Comparison of ENCODE assay signal across 8 cellular contexts in the genomic region with DNA sequence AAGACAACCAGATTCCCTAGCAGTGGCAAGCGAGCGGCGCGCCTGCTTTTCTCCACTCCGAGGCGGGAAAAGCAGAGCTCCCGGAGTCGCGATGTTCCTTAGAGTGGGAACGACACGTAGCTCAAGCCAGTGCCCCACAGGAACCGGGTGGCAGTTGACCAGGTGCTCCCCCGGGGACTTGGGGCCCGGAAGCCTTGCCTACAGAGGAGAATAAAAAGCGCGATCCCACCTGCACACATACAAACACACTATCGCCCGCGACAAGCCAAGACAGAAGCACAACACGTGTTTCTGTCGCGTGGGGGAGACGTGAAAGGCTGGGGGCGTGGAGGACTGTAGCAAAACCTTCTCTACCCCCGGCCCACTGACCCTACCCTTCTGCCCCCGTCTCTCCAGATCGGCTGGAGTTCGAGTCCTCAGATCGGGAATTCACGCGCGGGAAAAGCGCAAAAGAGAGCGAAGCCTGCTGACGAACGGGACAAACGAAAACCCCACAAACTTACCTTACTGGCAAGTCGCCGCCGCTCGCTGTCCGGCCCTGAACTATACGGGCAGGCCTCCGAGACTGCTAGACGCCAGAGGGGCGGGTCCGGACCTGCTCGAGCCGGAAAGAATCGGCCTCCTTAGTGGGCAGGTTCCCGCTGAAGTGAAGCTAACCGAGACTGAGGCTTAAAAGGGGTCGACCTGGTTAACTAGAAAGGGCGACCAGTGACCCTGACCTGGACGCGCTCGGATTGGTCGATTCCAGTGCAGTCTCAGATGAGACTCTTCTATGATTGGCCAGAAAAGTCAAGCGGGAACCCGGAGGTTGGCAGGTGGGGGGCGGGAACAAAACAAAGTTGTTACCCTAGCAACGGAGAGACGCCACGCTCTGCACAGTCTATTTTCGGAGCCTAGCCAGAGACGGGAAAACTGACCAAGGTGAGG. TPM values are rescaled to one million over a fixed set of nuclear protein-coding genes. Genes with fewer than 3 reads are reported as not detected.
DNase-seq lines count a peak whose midpoint lies in the region; ATAC-seq and TF ChIP-seq lines count a peak whose summit lies in the region.

TSS of gene DNAAF6 (plus strand) at position 842 of the 927 bp plus-strand sequence. CDS start 6,265 bp downstream, outside the sequence.
A gene with protein sequence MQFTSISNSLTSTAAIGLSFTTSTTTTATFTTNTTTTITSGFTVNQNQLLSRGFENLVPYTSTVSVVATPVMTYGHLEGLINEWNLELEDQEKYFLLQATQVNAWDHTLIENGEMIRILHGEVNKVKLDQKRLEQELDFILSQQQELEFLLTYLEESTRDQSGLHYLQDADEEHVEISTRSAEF (minus strand): TSS at position 664 of the 927 bp plus-strand sequence. CDS start 31,287 bp downstream, outside the sequence.

- no peaks in the 10 kb centered on the region for H3K9me3 ChIP-seq in neural progenitor cell (ENCODE audit: low read depth)

- H3K9me3 Mint-ChIP-seq in activated T-helper 1 cell treated with anti-CD3 and anti-CD28 coated beads, Interleukin-12 subunit alpha, Interleukin-12 subunit beta, Interleukin-2, Interleukin-4 antibody, amounts not matched to agents 30 ng/mL and 10 ng/mL and 1 ng/mL, durations not matched to agents 14 hours and 24 hours and 36 hours: no peaks in the 10 kb centered on the region
- H3K9me3 Mint-ChIP-seq in neural progenitor cell: no peaks in the 10 kb centered on the region

- no peaks in the 10 kb centered on the region for H3K36me3 ChIP-seq in BJ (ENCODE audit: control insufficient read depth, insufficient read depth, low read length)
- no peaks in the 10 kb centered on the region for H3K36me3 ChIP-seq in neural progenitor cell

- intact Hi-C loops in activated T-helper 1 cell treated with anti-CD3 and anti-CD28 coated beads, Interleukin-12 subunit alpha, Interleukin-12 subunit beta, Interleukin-2, Interleukin-4 antibody, amounts not matched to agents 30 ng/mL and 10 ng/mL and 1 ng/mL, durations not matched to agents 14 hours and 24 hours and 36 hours (cut with micrococcal nuclease): loop anchor here (1.0 kb wide), 1 partner anchor 88 kb away; the partner anchor contains the start of gene RBM41

- no peaks in the 10 kb centered on the region for H3K27me3 ChIP-seq in BJ (ENCODE audit: control insufficient read depth, insufficient read depth, low read length)
- H3K27me3 ChIP-seq in neural progenitor cell: peaks cover 7% of the 10 kb centered on the region

- POLR2A ChIA-PET in BJ (lab: Charles Lee): no interaction called here

- CTCF ChIA-PET in BJ (lab: Yijun Ruan, JAX): no interaction called here

- H2AFZ ChIP-seq in neural progenitor cell (replicated peaks): peak within 1 kb of the TSS; percentile 92

- ATAC-seq in GM19455 (IDR thresholded peaks at IDR 0.05; ENCODE audit: unreplicated experiment) (peak; percentile 94), HG03571 (IDR thresholded peaks at IDR 0.05; ENCODE audit: unreplicated experiment) (peak; percentile 94)

- H3K27me3 Mint-ChIP-seq in activated T-helper 1 cell treated with anti-CD3 and anti-CD28 coated beads, Interleukin-12 subunit alpha, Interleukin-12 subunit beta, Interleukin-2, Interleukin-4 antibody, amounts not matched to agents 30 ng/mL and 10 ng/mL and 1 ng/mL, durations not matched to agents 14 hours and 24 hours and 36 hours (ENCODE audit: insufficient read depth): peaks cover 2% of the 10 kb centered on the region
- peaks cover 3% of the 10 kb centered on the region for H3K27me3 Mint-ChIP-seq in neural progenitor cell (ENCODE audit: insufficient read depth, low read depth)

- H4K20me1 ChIP-seq in neural progenitor cell (ENCODE audit: low read depth): no peaks in the 10 kb centered on the region

- DNase-seq in BJ (ENCODE audit: low read depth): no peak
- peak; percentile 74 for DNase-seq in NOMO-1 treated with DMSO at 0.1 percent for 48 hours (lab: John Stamatoyannopoulos, UW; ENCODE audit: unreplicated experiment)
- DNase-seq in activated T-helper 1 cell treated with anti-CD3 and anti-CD28 coated beads, Interleukin-12 subunit alpha, Interleukin-12 subunit beta, Interleukin-2, Interleukin-4 antibody, amounts not matched to agents 30 ng/mL and 10 ng/mL and 1 ng/mL, durations not matched to agents 14 hours and 24 hours and 36 hours (ENCODE audit: low spot score): peak; percentile 49
- DNase-seq in fibroblast of the aortic adventitia (ENCODE audit: low read depth): peak; percentile 4
- peak; percentile 93 for DNase-seq in neural progenitor cell (ENCODE audit: low spot score)
- peak; percentile 7 for DNase-seq in superior temporal gyrus (ENCODE audit: extremely low spot score)

- peaks cover 7% of the 10 kb centered on the region for H3K4me1 Mint-ChIP-seq in activated T-helper 1 cell treated with anti-CD3 and anti-CD28 coated beads, Interleukin-12 subunit alpha, Interleukin-12 subunit beta, Interleukin-2, Interleukin-4 antibody, amounts not matched to agents 30 ng/mL and 10 ng/mL and 1 ng/mL, durations not matched to agents 14 hours and 24 hours and 36 hours (ENCODE audit: low read depth)
- H3K4me1 Mint-ChIP-seq in neural progenitor cell: peaks cover 6% of the 10 kb centered on the region

- H3F3A ChIP-seq in neural progenitor cell (ENCODE audit: low read depth): peaks cover 4% of the 10 kb centered on the region

- H3K79me2 ChIP-seq in neural progenitor cell (ENCODE audit: low read depth): no peaks in the 10 kb centered on the region

- peak within 1 kb of the TSS; percentile 82 for H3K27ac ChIP-seq in neural progenitor cell

- H3K9ac ChIP-seq in neural progenitor cell: peak within 1 kb of the TSS; percentile 62

- peak within 1 kb of the TSS; percentile 79 for H3K4me2 ChIP-seq in neural progenitor cell

- H3K27ac Mint-ChIP-seq in activated T-helper 1 cell treated with anti-CD3 and anti-CD28 coated beads, Interleukin-12 subunit alpha, Interleukin-12 subunit beta, Interleukin-2, Interleukin-4 antibody, amounts not matched to agents 30 ng/mL and 10 ng/mL and 1 ng/mL, durations not matched to agents 14 hours and 24 hours and 36 hours: peak within 1 kb of the TSS; percentile 56
- peak within 1 kb of the TSS; percentile 60 for H3K27ac Mint-ChIP-seq in neural progenitor cell

- no peaks in the 10 kb centered on the region for H3K4me1 ChIP-seq in neural progenitor cell

- no peak for TF ChIP-seq CTCF in BJ (IDR thresholded peaks at IDR 0.05; ENCODE audit: insufficient read depth, low read depth, low read length)
- TF ChIP-seq CTCF in fibroblast of the aortic adventitia (IDR thresholded peaks at IDR 0.05; ENCODE audit: insufficient read depth, low read length): no peak
- TF ChIP-seq CTCF in neural progenitor cell (IDR thresholded peaks at IDR 0.05): no peak

- H3K36me3 Mint-ChIP-seq in activated T-helper 1 cell treated with anti-CD3 and anti-CD28 coated beads, Interleukin-12 subunit alpha, Interleukin-12 subunit beta, Interleukin-2, Interleukin-4 antibody, amounts not matched to agents 30 ng/mL and 10 ng/mL and 1 ng/mL, durations not matched to agents 14 hours and 24 hours and 36 hours (ENCODE audit: low read depth): no peaks in the 10 kb centered on the region
- H3K36me3 Mint-ChIP-seq in neural progenitor cell: no peaks in the 10 kb centered on the region

- H3K4me3 Mint-ChIP-seq in activated T-helper 1 cell treated with anti-CD3 and anti-CD28 coated beads, Interleukin-12 subunit alpha, Interleukin-12 subunit beta, Interleukin-2, Interleukin-4 antibody, amounts not matched to agents 30 ng/mL and 10 ng/mL and 1 ng/mL, durations not matched to agents 14 hours and 24 hours and 36 hours: peak within 1 kb of the TSS; percentile 87
- H3K4me3 Mint-ChIP-seq in neural progenitor cell: peak within 1 kb of the TSS; percentile 93

- peak within 1 kb of the TSS; percentile 27 for H3K4me3 ChIP-seq in BJ (ENCODE audit: low read depth, low read length)
- H3K4me3 ChIP-seq in fibroblast of the aortic adventitia (ENCODE audit: low read depth, low read length): peak within 1 kb of the TSS; percentile 53
- H3K4me3 ChIP-seq in neural progenitor cell: peak within 1 kb of the TSS; percentile 55

RNA-seq across cellular contexts. Expression of gene DNAAF6, which starts in this region (rescaled TPM):
- not detected in 2 replicates for polyA plus RNA-seq in BJ (2011; rRNA removed)
- not detected in 2 replicates for polyA minus RNA-seq in BJ (2011; rRNA and poly(A)+ RNA removed)
- not detected in 2 replicates for total RNA-seq in activated T-helper 1 cell treated with anti-CD3 and anti-CD28 coated beads, Interleukin-12 subunit alpha, Interleukin-12 subunit beta, Interleukin-2, Interleukin-4 antibody, amounts not matched to agents 30 ng/mL and 10 ng/mL and 1 ng/mL, durations not matched to agents 14 hours and 24 hours and 36 hours
- total RNA-seq in fibroblast of the aortic adventitia (ENCODE audit: low replicate concordance): not detected in 2 replicates
- 0.07 TPM in 1 of 2 replicates, not detected in the other for total RNA-seq in neural progenitor cell (ENCODE audit: low replicate concordance)

RNA-seq across cellular contexts. Expression of the second gene that starts in this region (rescaled TPM):
- not detected in 2 replicates for polyA plus RNA-seq in BJ (2011; rRNA removed)
- polyA minus RNA-seq in BJ (2011; rRNA and poly(A)+ RNA removed): not detected in 2 replicates
- total RNA-seq in activated T-helper 1 cell treated with anti-CD3 and anti-CD28 coated beads, Interleukin-12 subunit alpha, Interleukin-12 subunit beta, Interleukin-2, Interleukin-4 antibody, amounts not matched to agents 30 ng/mL and 10 ng/mL and 1 ng/mL, durations not matched to agents 14 hours and 24 hours and 36 hours: 0.54 and 1.1 TPM in 2 replicates
- total RNA-seq in fibroblast of the aortic adventitia (ENCODE audit: low replicate concordance): 0.09 TPM in 1 of 2 replicates, not detected in the other
- 9.8 and 16.9 TPM in 2 replicates for total RNA-seq in neural progenitor cell (ENCODE audit: low replicate concordance)

Comparison
In these comparisons a context has a peak if more than half of its experiments do, and no peak if none do; other contexts are left out.
1. Peak in DNase-seq and H3K4me3 ChIP-seq in fibroblast of the aortic adventitia; RNA of the genes that start here not detected or under 1 TPM.